8 cellular contexts compared by ENCODE assay signal in genomic region chr6:20403766-20404640, GRCh38.
A peak's percentile ranks its signal among the peaks of the same experiment; 100 is the strongest.
DNase-seq lines count a peak whose midpoint lies in the region; ATAC-seq and TF ChIP-seq lines count a peak whose summit lies in the region.

No MANE protein-coding gene starts in this region.

- H3K36me3 Mint-ChIP-seq in nephron (ENCODE audit: low read depth): peaks cover 18% of the 10 kb centered on the region

- peak overlapping the region; percentile 88 to 95 (median 91) for H3K27ac Mint-ChIP-seq in nephron

- H3K27ac ChIP-seq in subcutaneous abdominal adipose tissue (ENCODE audit: low read depth, low read length): peak overlapping the region; percentile 72

- H3K36me3 ChIP-seq in subcutaneous abdominal adipose tissue (ENCODE audit: control insufficient read depth in 5 of 5, insufficient read depth in 5 of 5, low read length in 5 of 5): no peaks in the 10 kb centered on the region

- H3K4me1 Mint-ChIP-seq in nephron: peaks cover 20% of the 10 kb centered on the region

- no peaks in the 10 kb centered on the region for H3K9me3 Mint-ChIP-seq in nephron

- ATAC-seq in HG02973 (IDR thresholded peaks at IDR 0.05; ENCODE audit: unreplicated experiment): peak; percentile 1

- peak overlapping the region; percentile 72 for H3K4me3 ChIP-seq in epithelial cell of esophagus (ENCODE audit: low read length)
- peak overlapping the region; percentile 69 to 81 (median 74) for H3K4me3 ChIP-seq in subcutaneous abdominal adipose tissue (ENCODE audit: low read depth in 1 of 5, low read length in 5 of 5)

- peak overlapping the region; percentile 67 to 78 (median 77) for H3K9ac ChIP-seq in subcutaneous abdominal adipose tissue (ENCODE audit: low read length in 5 of 5)

- peaks cover 0 to 4% (median 0%) of the 10 kb centered on the region in 5 donors for H3K27me3 ChIP-seq in subcutaneous abdominal adipose tissue (ENCODE audit: control insufficient read depth in 5 of 5, insufficient read depth in 4 of 5, low read length in 5 of 5)

- no peaks in the 10 kb centered on the region for H3K9me3 ChIP-seq in subcutaneous abdominal adipose tissue (ENCODE audit: control insufficient read depth in 5 of 5, low read length in 5 of 5)

- H3K27me3 Mint-ChIP-seq in nephron (ENCODE audit: low read depth): no peaks in the 10 kb centered on the region

- TF ChIP-seq CTCF in epithelial cell of esophagus (IDR thresholded peaks at IDR 0.05; ENCODE audit: insufficient read depth, low read depth, low read length, missing control alignments) (no peak), nephron (IDR thresholded peaks at IDR 0.05; ENCODE audit: unreplicated experiment in 3 of 3) (no peak)

- H3K4me1 ChIP-seq in subcutaneous abdominal adipose tissue (ENCODE audit: control insufficient read depth in 5 of 5, insufficient read depth in 5 of 5, low read length in 5 of 5): peaks cover 11 to 31% (median 20%) of the 10 kb centered on the region in 5 donors

- peak; percentile 79 for DNase-seq in ELF-1 (ENCODE audit: low read depth, low spot score)
- DNase-seq in NCI-H82 (lab: John Stamatoyannopoulos, UW): peak; percentile 87
- peak; percentile 80 for DNase-seq in activated CD8-positive, alpha-beta memory T cell treated with anti-CD3 and anti-CD28 coated beads, Interleukin-2, amount 50 U/mL, for 4 hours
- peak; percentile 71 for DNase-seq in epithelial cell of esophagus (ENCODE audit: low read depth)
- no peak for DNase-seq in NCI-H2107 treated with DMSO at 0.1 percent for 48 hours (lab: John Stamatoyannopoulos, UW; ENCODE audit: unreplicated experiment)

- H3K4me3 Mint-ChIP-seq in nephron: peak overlapping the region; percentile 96 to 99 (median 99)
